Comparison of ENCODE assay signal across 1 cellular context in genomic region chr17:45276031-45276430, GRCh38.
TF ChIP-seq lines count a peak whose summit lies in the region.

No MANE protein-coding gene starts in this region.

TF ChIP-seq in HepG2, 621 proteins besides CTCF, POLR2A, EP300 and RAD21:
- TF ChIP-seq ETS1 (CRISPR knock-in tag; IDR thresholded peaks at IDR 0.05) (no peak), ZKSCAN5 (CRISPR knock-in tag; IDR thresholded peaks at IDR 0.05) (no peak), MAZ (IDR thresholded peaks at IDR 0.05; ENCODE audit: borderline replicate concordance, low read depth, low read length) (no peak), MAZ (CRISPR knock-in tag; IDR thresholded peaks at IDR 0.05; ENCODE audit: low read depth) (no peak), ZNF543 (CRISPR knock-in tag; IDR thresholded peaks at IDR 0.05) (no peak), SRF (IDR thresholded peaks at IDR 0.05; ENCODE audit: low read depth, low read length) (no peak), ZNF264 (CRISPR knock-in tag; IDR thresholded peaks at IDR 0.05) (no peak), ZBED4 (CRISPR knock-in tag; IDR thresholded peaks at IDR 0.05; ENCODE audit: borderline replicate concordance) (no peak), SMAD9 (CRISPR knock-in tag; IDR thresholded peaks at IDR 0.05) (no peak), ATRX (CRISPR knock-in tag; IDR thresholded peaks at IDR 0.05; ENCODE audit: borderline replicate concordance) (no peak), CBX1 (IDR thresholded peaks at IDR 0.05; ENCODE audit: low read depth) (no peak), ZBTB39 (CRISPR knock-in tag; IDR thresholded peaks at IDR 0.05) (no peak), MXD3 (CRISPR knock-in tag; IDR thresholded peaks at IDR 0.05) (no peak), FUBP1 (CRISPR knock-in tag; IDR thresholded peaks at IDR 0.05; ENCODE audit: borderline replicate concordance) (no peak), SOX6 (IDR thresholded peaks at IDR 0.05) (no peak), SOX6 (CRISPR knock-in tag; IDR thresholded peaks at IDR 0.05) (no peak), ZNF430 (CRISPR knock-in tag; IDR thresholded peaks at IDR 0.05) (no peak)
TF ChIP-seq in HepG2: peak in this region for 0.
